1 cellular context compared by ENCODE assay signal in genomic region chr1:8116892-8117262, GRCh38.
TF ChIP-seq lines count a peak whose summit lies in the region.

No MANE protein-coding gene starts in this region.

TF ChIP-seq in GM23338, 12 proteins besides CTCF, POLR2A, EP300 and RAD21 (continued from another document):
- TF ChIP-seq EZH2 (IDR thresholded peaks at IDR 0.05; ENCODE audit: low read depth, unreplicated experiment) (no peak), ZNF114 (CRISPR knock-in tag; IDR thresholded peaks at IDR 0.05) (no peak), JUNB (IDR thresholded peaks at IDR 0.05; ENCODE audit: unreplicated experiment) (no peak), ETS1 (IDR thresholded peaks at IDR 0.05) (no peak), STAT1 (IDR thresholded peaks at IDR 0.05; ENCODE audit: unreplicated experiment) (no peak)
